12 cellular contexts compared by ENCODE assay signal in genomic region chr14:73577214-73577613, GRCh38. TPM values are rescaled to one million over a fixed set of nuclear protein-coding genes. Genes with fewer than 3 reads are reported as not detected.
A peak's percentile ranks its signal among the peaks of the same experiment; 100 is the strongest.
DNase-seq lines count a peak whose midpoint lies in the region; ATAC-seq, FAIRE-seq and TF ChIP-seq lines count a peak whose summit lies in the region.
"Not testable (repeated sequence)": the region's sequence is repeated elsewhere in the genome, so short reads cannot be mapped to it uniquely, and the experiment has no call there.
"Had no signal": no experiment of that assay in that cellular context is flagged by ENCODE, and none has a peak within 500 bp of the region (broad histone marks: within the 10 kb centered on the region; RNA-seq: fewer than 3 reads in every experiment).

No MANE protein-coding gene starts in this region.

- H3K36me3 ChIP-seq in IMR-90 (ENCODE audit: control insufficient read depth, insufficient read depth, low read length) (peaks cover 16% of the 10 kb centered on the region), subcutaneous abdominal adipose tissue (ENCODE audit: control insufficient read depth in 5 of 5, insufficient read depth in 5 of 5, low read length in 5 of 5) (peaks cover 0 to 29% (median 11%) of the 10 kb centered on the region in 5 donors)
- not testable (repeated sequence) for H3K36me3 ChIP-seq in right lobe of liver

- H2AFZ ChIP-seq in IMR-90 (replicated peaks; ENCODE audit: low read length, poor library complexity): not testable (repeated sequence)

- TF ChIP-seq RAD21 in A549 (conservative IDR thresholded peaks at IDR 0.05 in 1 of 2, IDR thresholded peaks at IDR 0.05 in 1 of 2); IMR-90 (IDR thresholded peaks at IDR 0.05; ENCODE audit: low read length): not testable (repeated sequence)

- not testable (repeated sequence) for H3K56ac ChIP-seq in IMR-90 (ENCODE audit: extremely low read depth, insufficient read depth, low read length)

- H3K4ac ChIP-seq in IMR-90 (ENCODE audit: low read depth, low read length): not testable (repeated sequence)

- H4K5ac ChIP-seq in IMR-90 (ENCODE audit: low read depth, low read length): not testable (repeated sequence)

- not testable (repeated sequence) for FAIRE-seq in A549 (lab: Jason Lieb, UNC)

- H3K9me1 ChIP-seq in IMR-90 (ENCODE audit: insufficient read depth, low read length): not testable (repeated sequence)

- H4K8ac ChIP-seq in IMR-90 (ENCODE audit: low read depth in 2 of 2, low read length in 2 of 2): not testable (repeated sequence)

- not testable (repeated sequence) for TF ChIP-seq EP300 in A549 (IDR thresholded peaks at IDR 0.05)

- dilution Hi-C loops in IMR-90 (cut with HindIII; ENCODE audit: low sequenced_read_pairs, unreplicated experiment): not testable (repeated sequence)

- H3K18ac ChIP-seq in IMR-90 (ENCODE audit: low read depth, low read length): not testable (repeated sequence)

- not testable (repeated sequence) for H4K91ac ChIP-seq in IMR-90 (ENCODE audit: insufficient read depth, low read depth, low read length)

- POLR2A ChIA-PET in A549 (lab: Yijun Ruan, JAX); IMR-90 (lab: Charles Lee; ENCODE audit: unreplicated experiment): not testable (repeated sequence)

- H2BK120ac ChIP-seq in IMR-90 (ENCODE audit: low read depth, low read length): not testable (repeated sequence)

- 100% methylated on average over 2 of the region's 2 CpGs for WGBS in A549 (ENCODE audit: missing lambda C conversion rate)
- no CpG with 5 or more reads among the region's 2 CpGs for whole genome bisulfite sequencing in IMR-90 (ENCODE audit: extremely low coverage in 2 of 2, insufficient read length in 1 of 2), 2 experiments
- WGBS in right cardiac atrium: 100% methylated on average over 2 of the region's 2 CpGs
- no CpG with 5 or more reads among the region's 2 CpGs for WGBS in right lobe of liver (ENCODE audit: insufficient coverage, low coverage, low lambda C conversion rate, missing lambda C conversion rate)

- H3K4me3 ChIP-seq in A549; IMR-90 (ENCODE audit: insufficient read depth, low read depth, low read length); right cardiac atrium (ENCODE audit: low read length); right lobe of liver; subcutaneous abdominal adipose tissue (ENCODE audit: low read depth in 1 of 5, low read length in 5 of 5): not testable (repeated sequence)

- H3K9me3 ChIP-seq in A549; IMR-90 (ENCODE audit: control insufficient read depth, insufficient read depth, low read length); right cardiac atrium (ENCODE audit: control insufficient read depth, low read length); right lobe of liver; subcutaneous abdominal adipose tissue (ENCODE audit: control insufficient read depth in 5 of 5, low read length in 5 of 5): not testable (repeated sequence)

- not testable (repeated sequence) for H2BK15ac ChIP-seq in IMR-90 (ENCODE audit: low read depth, low read length)

- H2BK5ac ChIP-seq in IMR-90 (ENCODE audit: low read depth, low read length, poor library complexity, severe bottlenecking): not testable (repeated sequence)

- H2BK20ac ChIP-seq in IMR-90 (ENCODE audit: low read depth, low read length): not testable (repeated sequence)

- in situ Hi-C loops in IMR-90 (cut with MboI; ENCODE audit: low sequenced_read_pairs): not testable (repeated sequence)

- CTCF ChIA-PET in A549 (lab: Yijun Ruan, JAX): interaction anchor here (1.0 to 1.4 kb wide), 2 partner anchors 10 to 15 kb away, joined by 3 to 4 read pairs; partner anchors contain the start of gene ACOT4
- CTCF ChIA-PET in IMR-90 (lab: Yijun Ruan, JAX): not testable (repeated sequence)

- not testable (repeated sequence) for H3K4me2 ChIP-seq in A549; IMR-90 (ENCODE audit: low read depth, low read length)

- ATAC-seq in A549 (peak; percentile 67 to 75; a peak in 5 of 6 replicates), IMR-90 (ENCODE audit: low read depth) (peak; percentile 54), Right ventricle myocardium superior (ENCODE audit: poor library complexity) (peak; percentile 90), right cardiac atrium (peak; percentile 60 to 77), right lobe of liver (peak; percentile 72 to 80 (median 78))

- not testable (repeated sequence) for H2AK5ac ChIP-seq in IMR-90 (ENCODE audit: low read depth, low read length)

- H3K23ac ChIP-seq in IMR-90 (ENCODE audit: low read depth, low read length): not testable (repeated sequence)

- not testable (repeated sequence) for H2AK9ac ChIP-seq in IMR-90 (replicated peaks; ENCODE audit: low read depth, low read length, poor library complexity)

- H3K27me3 ChIP-seq in IMR-90 (ENCODE audit: control insufficient read depth, insufficient read depth, low read length); right cardiac atrium (ENCODE audit: control insufficient read depth, insufficient read depth); right lobe of liver; subcutaneous abdominal adipose tissue (ENCODE audit: control insufficient read depth in 5 of 5, insufficient read depth in 4 of 5, low read length in 5 of 5): not testable (repeated sequence)

- TF ChIP-seq CTCF in A549 (IDR thresholded peaks at IDR 0.05); IMR-90 (conservative IDR thresholded peaks at IDR 0.05; ENCODE audit: low read depth, low read length); right lobe of liver (IDR thresholded peaks at IDR 0.05): not testable (repeated sequence)

- H3K9ac ChIP-seq in IMR-90 (ENCODE audit: low read depth, low read length); subcutaneous abdominal adipose tissue (ENCODE audit: low read length in 5 of 5): not testable (repeated sequence)

- TF ChIP-seq POLR2A in A549 (IDR thresholded peaks at IDR 0.05; ENCODE audit: low read length); IMR-90 (IDR thresholded peaks at IDR 0.05; ENCODE audit: low read depth, low read length); right lobe of liver (IDR thresholded peaks at IDR 0.05): not testable (repeated sequence)

- H3K14ac ChIP-seq in IMR-90 (replicated peaks; ENCODE audit: low read depth, low read length): not testable (repeated sequence)

- BruUV-seq in IMR-90 (replicated peaks; lab: Mats Ljungman, UMichigan): not testable (repeated sequence)

- DNase-seq in A549 (ENCODE audit: low read depth in 1 of 2, low spot score in 1 of 2); IMR-90; epithelial cell of prostate (ENCODE audit: low read depth, low spot score); Right ventricle myocardium superior; right cardiac atrium; right lobe of liver: not testable (repeated sequence)

- intact Hi-C loops in IMR-90 (cut with micrococcal nuclease); Right ventricle myocardium superior (cut with DNase I); right lobe of liver (cut with DNase I): not testable (repeated sequence)
- intact Hi-C loops in right cardiac atrium (cut with DNase I): loop anchor here in 1 of 4 donors (10.0 kb wide), 1 partner anchor 72 kb away; no protein-coding TSS in a partner anchor

- H3K4me1 ChIP-seq in A549 (peaks cover 18% of the 10 kb centered on the region), right lobe of liver (peaks cover 0 to 13% (median 0%) of the 10 kb centered on the region in 4 donors), subcutaneous abdominal adipose tissue (ENCODE audit: control insufficient read depth in 5 of 5, insufficient read depth in 5 of 5, low read length in 5 of 5) (peaks cover 0 to 15% (median 2%) of the 10 kb centered on the region in 5 donors)
- not testable (repeated sequence) for H3K4me1 ChIP-seq in IMR-90 (ENCODE audit: control insufficient read depth, insufficient read depth, low read length); right cardiac atrium (ENCODE audit: control insufficient read depth, insufficient read depth, low read length)

- H3K27ac ChIP-seq in A549 (peak overlapping the region in 1 of 2 experiments; percentile 80; a peak in 2 of 6 replicates), epithelial cell of prostate (peak overlapping the region; percentile 22), right lobe of liver (peak overlapping the region in 1 of 3 donors; percentile 53), subcutaneous abdominal adipose tissue (ENCODE audit: low read depth, low read length) (peak overlapping the region; percentile 50)
- not testable (repeated sequence) for H3K27ac ChIP-seq in IMR-90 (ENCODE audit: insufficient read depth, low read length); right cardiac atrium (ENCODE audit: low read length)

- not testable (repeated sequence) for H3K79me1 ChIP-seq in IMR-90 (ENCODE audit: low read depth in 1 of 2, low read length in 2 of 2)

- not testable (repeated sequence) for H4K20me1 ChIP-seq in IMR-90 (ENCODE audit: insufficient read depth, low read length)

RNA-seq across cellular contexts. Expression of gene ACOT2, which starts 8.2 kb away (rescaled TPM):
- polyA plus RNA-seq in A549 (2011; rRNA removed) (59.5 and 61.6 TPM in 2 replicates), A549 (2017; fragmentation: RNase III; extraction: RNeasy Plus Mini Kit Qiagen cat#74134 plus additional on column Dnase treatment) (59.6 to 64.8 TPM (median 64.6 TPM) in 3 replicates), IMR-90 (2012; rRNA removed) (33.1 and 34.9 TPM in 2 replicates), right cardiac atrium (114 TPM)
- 75.4 and 88.1 TPM in 2 replicates for polyA plus RNA-seq in A549 (2012; cell fraction: cytosol; rRNA removed)
- polyA plus RNA-seq in A549 (2012; cell fraction: nucleus; rRNA removed): 115 and 143 TPM in 2 replicates
- 29.0 and 29.4 TPM in 2 replicates for polyA minus RNA-seq in A549 (2011; rRNA and poly(A)+ RNA removed)
- total RNA-seq in IMR-90 (2012; rRNA removed) (19.7 and 24.7 TPM in 2 replicates), Right ventricle myocardium superior (229 TPM), right cardiac atrium (100 to 1,000 TPM; 100 to 141 (median 103) TPM), right lobe of liver (100 to 1,000 TPM in 4 of 6 experiments, 10 to 100 TPM in 2; 53.3 to 160 (median 112) TPM)
- polyA plus RNA-seq in IMR-90 (2012; cell fraction: cytosol; rRNA removed): 40.0 and 49.8 TPM in 2 replicates
- polyA plus RNA-seq in IMR-90 (2012; cell fraction: nucleus; rRNA removed; ENCODE audit: low replicate concordance): 26.4 and 34.4 TPM in 2 replicates

RNA-seq across cellular contexts. Expression of gene ACOT4, which starts 14.5 kb away (rescaled TPM):
- polyA plus RNA-seq in A549 (2011; rRNA removed) (2.7 and 3.4 TPM in 2 replicates), A549 (2017; fragmentation: RNase III; extraction: RNeasy Plus Mini Kit Qiagen cat#74134 plus additional on column Dnase treatment) (1.6 TPM in 3 replicates), IMR-90 (2012; rRNA removed) (0.22 and 0.34 TPM in 2 replicates), right cardiac atrium (0.63 TPM)
- polyA plus RNA-seq in A549 (2012; cell fraction: cytosol; rRNA removed): 1.3 and 1.9 TPM in 2 replicates
- polyA plus RNA-seq in A549 (2012; cell fraction: nucleus; rRNA removed): 1.2 and 1.5 TPM in 2 replicates
- 1.4 and 1.7 TPM in 2 replicates for polyA minus RNA-seq in A549 (2011; rRNA and poly(A)+ RNA removed)
- total RNA-seq in IMR-90 (2012; rRNA removed) (0.28 and 0.54 TPM in 2 replicates), Right ventricle myocardium superior (0.62 TPM), right cardiac atrium (under 1 TPM; 0.31 to 0.74 (median 0.56) TPM), right lobe of liver (10 to 100 TPM in 3 of 6 experiments, 1 to 10 TPM in 3; 6.2 to 14.4 (median 9.3) TPM)
- 0.25 and 0.31 TPM in 2 replicates for polyA plus RNA-seq in IMR-90 (2012; cell fraction: cytosol; rRNA removed)
- polyA plus RNA-seq in IMR-90 (2012; cell fraction: nucleus; rRNA removed; ENCODE audit: low replicate concordance): 0.05 and 0.08 TPM in 2 replicates
- total RNA-seq: HFFc6, HT1080 had no signal

RNA-seq across cellular contexts. Expression of gene HEATR4, which starts 18.5 kb away (rescaled TPM):
- polyA plus RNA-seq in A549 (2011; rRNA removed) (0.06 and 0.15 TPM in 2 replicates), A549 (2017; fragmentation: RNase III; extraction: RNeasy Plus Mini Kit Qiagen cat#74134 plus additional on column Dnase treatment) (0.09 TPM in 1 of 3 replicates, not detected in the others), IMR-90 (2012; rRNA removed) (not detected in 2 replicates), right cardiac atrium (0.07 TPM)
- 0.01 TPM in 1 of 2 replicates, not detected in the other for polyA plus RNA-seq in A549 (2012; cell fraction: cytosol; rRNA removed)
- polyA plus RNA-seq in A549 (2012; cell fraction: nucleus; rRNA removed): not detected in 2 replicates
- polyA minus RNA-seq in A549 (2011; rRNA and poly(A)+ RNA removed): 0.08 and 0.24 TPM in 2 replicates
- total RNA-seq in IMR-90 (2012; rRNA removed) (not detected in 2 replicates), Right ventricle myocardium superior (0.08 TPM), right cardiac atrium (under 1 TPM; 0.14 to 0.31 (median 0.22) TPM), right lobe of liver (1 to 10 TPM in 2 of 6 experiments, under 1 TPM in 4; 0.07 to 1.9 (median 0.63) TPM)
- not detected in 2 replicates for polyA plus RNA-seq in IMR-90 (2012; cell fraction: cytosol; rRNA removed)
- 0.02 TPM in 1 of 2 replicates, not detected in the other for polyA plus RNA-seq in IMR-90 (2012; cell fraction: nucleus; rRNA removed; ENCODE audit: low replicate concordance)
- total RNA-seq: CD8-positive, alpha-beta memory T cell; HFFc6; HT1080 had no signal

RNA-seq across cellular contexts. Expression of gene ACOT6, which starts 35.1 kb away (rescaled TPM):
- not detected in 2 replicates for polyA plus RNA-seq in A549 (2011; rRNA removed)
- not detected in 2 replicates for polyA plus RNA-seq in A549 (2012; cell fraction: cytosol; rRNA removed)
- polyA plus RNA-seq in A549 (2012; cell fraction: nucleus; rRNA removed): not detected in 2 replicates
- polyA plus RNA-seq in A549 (2017; fragmentation: RNase III; extraction: RNeasy Plus Mini Kit Qiagen cat#74134 plus additional on column Dnase treatment): not detected in 3 replicates
- polyA minus RNA-seq in A549 (2011; rRNA and poly(A)+ RNA removed): not detected in 2 replicates
- total RNA-seq in IMR-90 (2012; rRNA removed): not detected in 2 replicates
- polyA plus RNA-seq in IMR-90 (2012; rRNA removed): not detected in 2 replicates
- not detected in 2 replicates for polyA plus RNA-seq in IMR-90 (2012; cell fraction: cytosol; rRNA removed)
- not detected in 2 replicates for polyA plus RNA-seq in IMR-90 (2012; cell fraction: nucleus; rRNA removed; ENCODE audit: low replicate concordance)
- not detected for total RNA-seq in Right ventricle myocardium superior
- total RNA-seq in right cardiac atrium: not detected
- not detected for polyA plus RNA-seq in right cardiac atrium
- 1 to 10 TPM in 2 of 6 experiments, under 1 TPM in 2, not detected in 2; 0.49 to 1.4 (median 0.94) TPM for total RNA-seq in right lobe of liver
- total RNA-seq: Caco-2; CD8-positive, alpha-beta memory T cell; H1; HFFc6; HT1080 had no signal
- polyA plus RNA-seq: CD8-positive, alpha-beta memory T cell; H1 had no signal

RNA-seq across cellular contexts. Expression of gene ACOT1, which starts 40.3 kb away (rescaled TPM):
- polyA plus RNA-seq in A549 (2011; rRNA removed) (7.7 and 9.0 TPM in 2 replicates), A549 (2017; fragmentation: RNase III; extraction: RNeasy Plus Mini Kit Qiagen cat#74134 plus additional on column Dnase treatment) (5.3 to 8.0 TPM (median 7.5 TPM) in 3 replicates), IMR-90 (2012; rRNA removed) (4.8 and 5.5 TPM in 2 replicates), right cardiac atrium (16.2 TPM)
- polyA plus RNA-seq in A549 (2012; cell fraction: cytosol; rRNA removed): 6.5 TPM in 2 replicates
- 7.8 and 8.5 TPM in 2 replicates for polyA plus RNA-seq in A549 (2012; cell fraction: nucleus; rRNA removed)
- polyA minus RNA-seq in A549 (2011; rRNA and poly(A)+ RNA removed): 8.8 and 9.4 TPM in 2 replicates
- total RNA-seq in IMR-90 (2012; rRNA removed) (5.2 and 5.6 TPM in 2 replicates), Right ventricle myocardium superior (27.4 TPM), right cardiac atrium (10 to 100 TPM in 2 of 4 donors, 1 to 10 TPM in 2; 4.9 to 14.7 (median 7.7) TPM), right lobe of liver (10 to 100 TPM; 10.2 to 37.5 (median 27.0) TPM)
- polyA plus RNA-seq in IMR-90 (2012; cell fraction: cytosol; rRNA removed): 4.5 and 5.3 TPM in 2 replicates
- 4.3 and 7.6 TPM in 2 replicates for polyA plus RNA-seq in IMR-90 (2012; cell fraction: nucleus; rRNA removed; ENCODE audit: low replicate concordance)
- total RNA-seq: HT1080 had no signal
